In genomic region chr2:219278655-219279150, GRCh38 we compare ENCODE assay signal across 8 cellular contexts. TPM values are rescaled to one million over a fixed set of nuclear protein-coding genes. Genes with fewer than 3 reads are reported as not detected.
DNase-seq lines count a peak whose midpoint lies in the region; ATAC-seq and TF ChIP-seq lines count a peak whose summit lies in the region.

No MANE protein-coding gene starts in this region.

- DNase-seq in activated T-cell treated with anti-CD3 and anti-CD28 coated beads, Interleukin-2, amount 50 U/mL, for 72 hours, result no peak
- DNase-seq in activated T-cell treated with anti-CD3 and anti-CD28 coated beads, Interleukin-2, amount 50 U/mL, for 48 hours, result no peak
- DNase-seq in astrocyte of the cerebellum (ENCODE audit: low read depth) (no peak), right lobe of liver (no peak), upper lobe of left lung (no peak), NCI-H524 treated with DMSO at 0.1 percent for 48 hours (lab: John Stamatoyannopoulos, UW) (no peak), UCSD-AML1 (lab: John Stamatoyannopoulos, UW; ENCODE audit: unreplicated experiment) (no peak)

- TF ChIP-seq POLR2A in right lobe of liver (IDR thresholded peaks at IDR 0.05), result no peak
- no peak for TF ChIP-seq POLR2A in upper lobe of left lung (IDR thresholded peaks at IDR 0.05)

- WGBS in right lobe of liver (ENCODE audit: insufficient coverage, low coverage, low lambda C conversion rate, missing lambda C conversion rate), result 12% methylated on average over 8 of the region's 9 CpGs
- WGBS in upper lobe of left lung, 2 donors, result 11 to 19% methylated on average over 9 of the region's 9 CpGs

- H3K27ac ChIP-seq in right lobe of liver, result peak overlapping the region; percentile 95 to 100 (median 99)
- H3K27ac ChIP-seq in upper lobe of left lung, result peak overlapping the region; percentile 96 to 100 (median 98)

- no peaks in the 10 kb centered on the region for H3K9me3 ChIP-seq in right lobe of liver
- no peaks in the 10 kb centered on the region for H3K9me3 ChIP-seq in upper lobe of left lung

- no peaks in the 10 kb centered on the region for H3K27me3 ChIP-seq in right lobe of liver
- no peaks in the 10 kb centered on the region for H3K27me3 ChIP-seq in upper lobe of left lung

- H3K36me3 Mint-ChIP-seq in activated T-cell treated with anti-CD3 and anti-CD28 coated beads, Interleukin-2, amount 50 U/mL, for 72 hours (ENCODE audit: insufficient read depth in 2 of 2), result peaks cover 5% of the 10 kb centered on the region in 2 donors

- peaks cover 44% of the 10 kb centered on the region for H3K4me1 Mint-ChIP-seq in activated T-cell treated with anti-CD3 and anti-CD28 coated beads, Interleukin-2, amount 50 U/mL, for 72 hours (ENCODE audit: low read depth)

- no peaks in the 10 kb centered on the region for H3K9me3 Mint-ChIP-seq in activated T-cell treated with anti-CD3 and anti-CD28 coated beads, Interleukin-2, amount 50 U/mL, for 72 hours

- peak overlapping the region; percentile 95 for H3K27ac Mint-ChIP-seq in activated T-cell treated with anti-CD3 and anti-CD28 coated beads, Interleukin-2, amount 50 U/mL, for 72 hours

- peaks cover 0 to 28% (median 5%) of the 10 kb centered on the region in 4 donors for H3K36me3 ChIP-seq in right lobe of liver
- peaks cover 10 to 34% (median 28%) of the 10 kb centered on the region in 4 donors for H3K36me3 ChIP-seq in upper lobe of left lung

- in situ Hi-C loops in astrocyte of the cerebellum (cut with HindIII; ENCODE audit: low sequenced_read_pairs), result no loop called here

- ATAC-seq in activated T-cell treated with anti-CD3 and anti-CD28 coated beads, Interleukin-2, amount 50 U/mL, for 72 hours (replicated peaks in 1 of 2), result no peak
- peak in 2 of 4 donors; percentile 52 to 61 for ATAC-seq in right lobe of liver
- no peak for ATAC-seq in upper lobe of left lung (ENCODE audit: low FRiP score in 2 of 2)
- ATAC-seq in GM19397 (IDR thresholded peaks at IDR 0.05; ENCODE audit: unreplicated experiment), result no peak

- H3K4me1 ChIP-seq in right lobe of liver, result peaks cover 0 to 15% (median 0%) of the 10 kb centered on the region in 4 donors
- peaks cover 22 to 29% (median 24%) of the 10 kb centered on the region in 4 donors for H3K4me1 ChIP-seq in upper lobe of left lung

- H3K27me3 Mint-ChIP-seq in activated T-cell treated with anti-CD3 and anti-CD28 coated beads, Interleukin-2, amount 50 U/mL, for 72 hours (ENCODE audit: low read depth), result no peaks in the 10 kb centered on the region

- no peak for TF ChIP-seq CTCF in astrocyte of the cerebellum (IDR thresholded peaks at IDR 0.05; ENCODE audit: low read depth, low read length, missing control alignments)
- no peak for TF ChIP-seq CTCF in right lobe of liver (IDR thresholded peaks at IDR 0.05)
- TF ChIP-seq CTCF in upper lobe of left lung (IDR thresholded peaks at IDR 0.05), result no peak

- intact Hi-C loops in right lobe of liver (cut with DNase I), result no loop called here

- peak overlapping the region; percentile 87 to 94 for H3K4me3 Mint-ChIP-seq in activated T-cell treated with anti-CD3 and anti-CD28 coated beads, Interleukin-2, amount 50 U/mL, for 72 hours

- no peak for TF ChIP-seq EP300 in upper lobe of left lung (IDR thresholded peaks at IDR 0.05)

- H3K4me3 ChIP-seq in astrocyte of the cerebellum (ENCODE audit: low read depth, low read length), result peak overlapping the region; percentile 61
- H3K4me3 ChIP-seq in right lobe of liver, result peak overlapping the region; percentile 48 to 93 (median 75)
- peak overlapping the region in 3 of 4 donors; percentile 62 to 78 (median 65) for H3K4me3 ChIP-seq in upper lobe of left lung

RNA-seq across cellular contexts. Expression of gene DNAJB2, which starts 0.5 kb away (rescaled TPM):
- 10 to 100 TPM; 71.1 to 88.1 TPM for total RNA-seq in activated T-cell treated with anti-CD3 and anti-CD28 coated beads, Interleukin-2, amount 50 U/mL, for 72 hours
- total RNA-seq in right lobe of liver, result 10 to 100 TPM; 32.6 to 52.1 (median 39.9) TPM
- total RNA-seq in upper lobe of left lung, result 10 to 100 TPM; 58.6 to 86.1 (median 75.5) TPM

RNA-seq across cellular contexts. Expression of gene TUBA4A, which starts 25.0 kb away (rescaled TPM):
- total RNA-seq in activated T-cell treated with anti-CD3 and anti-CD28 coated beads, Interleukin-2, amount 50 U/mL, for 72 hours, result 10 to 100 TPM; 82.0 to 99.8 TPM
- total RNA-seq in right lobe of liver (100 to 1,000 TPM in 1 of 6 experiments, 10 to 100 TPM in 5; 14.9 to 114 (median 35.6) TPM), upper lobe of left lung (10 to 100 TPM; 17.8 to 52.1 (median 40.3) TPM)

RNA-seq across cellular contexts. Expression of gene TUBA4B, which starts 25.7 kb away (rescaled TPM):
- not detected for total RNA-seq in activated T-cell treated with anti-CD3 and anti-CD28 coated beads, Interleukin-2, amount 50 U/mL, for 72 hours
- total RNA-seq in right lobe of liver, result 1 to 10 TPM in 1 of 6 experiments, under 1 TPM in 3, not detected in 2; 0.27 to 2.0 (median 0.57) TPM
- 1 to 10 TPM in 5 of 6 donors, under 1 TPM in 1; 0.26 to 8.9 (median 3.1) TPM for total RNA-seq in upper lobe of left lung

RNA-seq across cellular contexts. Expression of gene PTPRN, which starts 30.5 kb away (rescaled TPM):
- total RNA-seq in activated T-cell treated with anti-CD3 and anti-CD28 coated beads, Interleukin-2, amount 50 U/mL, for 72 hours, result 1 to 10 TPM; 1.7 to 2.5 TPM
- under 1 TPM in 1 of 6 experiments, not detected in 5; 0.31 TPM for total RNA-seq in right lobe of liver
- total RNA-seq in upper lobe of left lung, result 1 to 10 TPM in 2 of 6 donors, under 1 TPM in 2, not detected in 2; 0.20 to 4.4 (median 0.68) TPM

RNA-seq across cellular contexts. Expression of gene STK16, which starts 33.4 kb away (rescaled TPM):
- 10 to 100 TPM; 36.8 to 46.0 TPM for total RNA-seq in activated T-cell treated with anti-CD3 and anti-CD28 coated beads, Interleukin-2, amount 50 U/mL, for 72 hours
- total RNA-seq in right lobe of liver, result 10 to 100 TPM; 17.7 to 28.1 (median 21.9) TPM
- total RNA-seq in upper lobe of left lung, result 10 to 100 TPM; 12.6 to 28.3 (median 15.7) TPM
